20 cellular contexts compared by ENCODE assay signal in genomic region chr1:23573574-23574182, GRCh38. TPM values are rescaled to one million over a fixed set of nuclear protein-coding genes. Genes with fewer than 3 reads are reported as not detected.
DNase-seq lines count a peak whose midpoint lies in the region; ATAC-seq and TF ChIP-seq lines count a peak whose summit lies in the region.
"Had no signal": no experiment of that assay in that cellular context is flagged by ENCODE, and none has a peak within 500 bp of the region (broad histone marks: within the 10 kb centered on the region; RNA-seq: fewer than 3 reads in every experiment).

No MANE protein-coding gene starts in this region.

- no peak overlapping the region for H3K4me3 ChIP-seq in left ventricle myocardium inferior
- H3K4me3 ChIP-seq in heart right ventricle: no peak overlapping the region
- H3K4me3 ChIP-seq in SJCRH30: no peak overlapping the region
- no peak overlapping the region for H3K4me3 ChIP-seq in thymus (ENCODE audit: low read length)
- H3K4me3 ChIP-seq: Peyer's patch had no signal

- H3K27ac ChIP-seq in left ventricle myocardium inferior (replicated peaks): peak overlapping the region; percentile 58
- H3K27ac ChIP-seq in heart right ventricle: peak overlapping the region in 2 of 10 donors; percentile 12 to 24
- peak overlapping the region; percentile 32 for H3K27ac ChIP-seq in SJCRH30
- peak overlapping the region; percentile 8 for H3K27ac ChIP-seq in thymus (ENCODE audit: low read depth)
- H3K27ac ChIP-seq: HL-60 had no signal

- H3K9me3 Mint-ChIP-seq in naive B cell: peaks cover 0 to 6% (median 3%) of the 10 kb centered on the region in 7 donors

- DNase-seq in left ventricle myocardium inferior (no peak), heart right ventricle (no peak), SJCRH30 (no peak), naive B cell (no peak), SHP77 (lab: John Stamatoyannopoulos, UW) (no peak), NCI-H524 (lab: John Stamatoyannopoulos, UW) (no peak)
- DNase-seq in activated CD4-positive, alpha-beta T cell treated with anti-CD3 and anti-CD28 coated beads, Interleukin-2, amount 50 U/mL, for 1 hour: no peak
- DNase-seq: 8988T, DMS53, GOT3, Kasumi-1, NCI-H187 treated with DMSO at 0.1 percent for 48 hours, NCI-H446 treated with DMSO at 0.1 percent for 48 hours, NCI-H774, Right ventricle myocardium superior had no signal

- TF ChIP-seq CTCF in left ventricle myocardium inferior (IDR thresholded peaks at IDR 0.05; ENCODE audit: borderline replicate concordance): no peak
- no peak for TF ChIP-seq CTCF in heart right ventricle (IDR thresholded peaks at IDR 0.05)

- WGBS in heart right ventricle, 2 donors: 73 to 87% methylated on average over 4 of the region's 4 CpGs
- WGBS in thymus: 73% methylated on average over 4 of the region's 4 CpGs

- H3K4me3 Mint-ChIP-seq in naive B cell: peak overlapping the region in 4 of 8 donors; percentile 28 to 82 (median 60)
- H3K4me3 Mint-ChIP-seq: CD14-positive monocyte had no signal

- H3K4me1 ChIP-seq in left ventricle myocardium inferior (peaks cover 44% of the 10 kb centered on the region), heart right ventricle (peaks cover 18 to 50% (median 38%) of the 10 kb centered on the region in 9 donors), SJCRH30 (peaks cover 66% of the 10 kb centered on the region), thymus (ENCODE audit: control insufficient read depth, insufficient read depth, low read length) (peaks cover 8% of the 10 kb centered on the region)

- ATAC-seq in heart right ventricle (no peak), naive B cell (ENCODE audit: low read depth in 2 of 2) (no peak)

- intact Hi-C loops in left ventricle myocardium inferior (cut with micrococcal nuclease) (no loop called here), heart right ventricle (cut with DNase I) (no loop called here)

- peak overlapping the region; percentile 41 to 99 (median 92) for H3K27ac Mint-ChIP-seq in naive B cell

- no peaks in the 10 kb centered on the region for H3K36me3 ChIP-seq in left ventricle myocardium inferior
- H3K36me3 ChIP-seq in heart right ventricle: no peaks in the 10 kb centered on the region
- no peaks in the 10 kb centered on the region for H3K36me3 ChIP-seq in SJCRH30
- H3K36me3 ChIP-seq in thymus (ENCODE audit: control insufficient read depth, insufficient read depth): no peaks in the 10 kb centered on the region
- H3K36me3 ChIP-seq: Peyer's patch had no signal

- H3K27me3 Mint-ChIP-seq in naive B cell: no peaks in the 10 kb centered on the region

- peaks cover 55 to 86% (median 57%) of the 10 kb centered on the region in 3 donors for H3K4me1 Mint-ChIP-seq in naive B cell

- peaks cover 8 to 10% of the 10 kb centered on the region in 2 donors for H3K36me3 Mint-ChIP-seq in naive B cell

- H3K27me3 ChIP-seq in left ventricle myocardium inferior (ENCODE audit: low read depth) (no peaks in the 10 kb centered on the region), heart right ventricle (peaks cover 0 to 15% (median 0%) of the 10 kb centered on the region in 7 donors), SJCRH30 (no peaks in the 10 kb centered on the region), thymus (ENCODE audit: control insufficient read depth, insufficient read depth) (no peaks in the 10 kb centered on the region)
- H3K27me3 ChIP-seq: Peyer's patch had no signal

- H3K9me3 ChIP-seq in left ventricle myocardium inferior (replicated peaks) (no peaks in the 10 kb centered on the region), heart right ventricle (no peaks in the 10 kb centered on the region), SJCRH30 (replicated peaks) (no peaks in the 10 kb centered on the region), thymus (ENCODE audit: control insufficient read depth) (no peaks in the 10 kb centered on the region)
- H3K9me3 ChIP-seq: Caco-2, Peyer's patch had no signal

RNA-seq across cellular contexts. Expression of gene ID3, which starts 14.4 kb away (rescaled TPM):
- total RNA-seq in left ventricle myocardium inferior (75.2 TPM), heart right ventricle (100 to 1,000 TPM in 3 of 10 donors, 10 to 100 TPM in 7; 44.7 to 148 (median 83.4) TPM)
- polyA plus RNA-seq in heart right ventricle (100 to 1,000 TPM in 1 of 2 donors, 10 to 100 TPM in 1; 73.6 to 217 TPM), naive B cell (ENCODE audit: low read depth in 6 of 6) (10 to 100 TPM; 23.9 to 52.0 (median 31.2) TPM), thymus (131 TPM)
- total RNA-seq in SJCRH30 (2014; rRNA removed; shearing (Covaris generic)): 332 and 336 TPM in 2 replicates

RNA-seq across cellular contexts. Expression of gene E2F2, which starts 42.6 kb away (rescaled TPM):
- total RNA-seq in left ventricle myocardium inferior (0.16 TPM), heart right ventricle (1 to 10 TPM in 1 of 10 donors, under 1 TPM in 8, not detected in 1; 0.04 to 2.3 (median 0.17) TPM)
- polyA plus RNA-seq in heart right ventricle (under 1 TPM in 1 of 2 donors, not detected in 1; 0.06 TPM), naive B cell (ENCODE audit: low read depth in 6 of 6) (1 to 10 TPM in 2 of 6 donors, under 1 TPM in 4; 0.06 to 1.7 (median 0.46) TPM), thymus (2.0 TPM)
- total RNA-seq in SJCRH30 (2014; rRNA removed; shearing (Covaris generic)): 33.5 and 43.2 TPM in 2 replicates

Comparison
In these comparisons a context has a peak if more than half of its experiments do, and no peak if none do; other contexts are left out.
1. RNA of gene E2F2, which starts 42.6 kb away (total RNA-seq): 33.5 to 43.2 TPM in SJCRH30; 0.04 to 2.3 TPM in heart right ventricle and 0.16 TPM in left ventricle myocardium inferior (single experiment); every median in the first group is over 10 times any median in the second.